29 cellular contexts compared by ENCODE assay signal in the genomic region with DNA sequence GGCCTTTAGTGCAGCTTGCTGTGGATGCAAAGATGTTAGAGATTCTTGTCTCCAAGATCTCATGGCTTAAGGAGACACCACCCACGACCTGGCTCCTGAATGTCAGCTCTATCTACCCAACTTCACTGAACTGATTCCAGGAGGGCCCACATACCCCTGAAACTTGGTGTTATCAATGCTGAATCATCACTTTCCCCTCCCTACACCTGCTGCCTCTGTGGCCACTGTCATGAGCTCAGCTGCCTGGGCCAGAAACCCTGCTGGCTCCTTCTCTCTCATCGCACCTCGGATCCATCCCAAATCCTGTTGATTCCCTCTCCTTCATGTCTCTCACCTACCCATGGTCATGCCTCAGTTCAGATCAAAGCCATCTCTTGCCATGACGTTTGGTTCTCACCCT. TPM values are rescaled to one million over a fixed set of nuclear protein-coding genes. Genes with fewer than 3 reads are reported as not detected.
DNase-seq lines count a peak whose midpoint lies in the region; ATAC-seq, FAIRE-seq and TF ChIP-seq lines count a peak whose summit lies in the region.
"Had no signal": no experiment of that assay in that cellular context is flagged by ENCODE, and none has a peak within 500 bp of the region (broad histone marks: within the 10 kb centered on the region; RNA-seq: fewer than 3 reads in every experiment).

No MANE protein-coding gene starts in this region.

- H4K5ac ChIP-seq in IMR-90 (ENCODE audit: low read depth, low read length) (no peak overlapping the region), mesendoderm (ENCODE audit: low read length) (no peak overlapping the region)

- intact Hi-C loops in IMR-90 (cut with micrococcal nuclease) (no loop called here), K562 (cut with micrococcal nuclease) (no loop called here), vagina (cut with DNase I) (no loop called here)

- CTCF ChIA-PET in A549 (lab: Yijun Ruan, JAX): interaction anchor here (1.1 kb wide), 1 partner anchor 25 kb away, joined by 3 read pairs; no protein-coding TSS in a partner anchor
- CTCF ChIA-PET in IMR-90 (lab: Yijun Ruan, JAX): no interaction called here
- CTCF ChIA-PET in K562 (lab: Yijun Ruan, JAX; ENCODE audit: low intra/inter-chr PET ratio): no interaction called here

- H3K23ac ChIP-seq in IMR-90 (ENCODE audit: low read depth, low read length) (no peak overlapping the region), mesendoderm (ENCODE audit: low read length) (no peak overlapping the region)

- FAIRE-seq in A549 (lab: Jason Lieb, UNC) (no peak), K562 (lab: Jason Lieb, UNC) (no peak)
- FAIRE-seq: A204.1, GM12878, GM12892, GM18507 had no signal

- H3K36me3 ChIP-seq in IMR-90 (ENCODE audit: control insufficient read depth, insufficient read depth, low read length): no peaks in the 10 kb centered on the region
- H3K36me3 ChIP-seq in K562 (ENCODE audit: control insufficient read depth, insufficient read depth, low read length): no peaks in the 10 kb centered on the region
- no peaks in the 10 kb centered on the region for H3K36me3 ChIP-seq in mesendoderm (ENCODE audit: control insufficient read depth, insufficient read depth, low read length)
- H3K36me3 ChIP-seq in smooth muscle cell (ENCODE audit: low read depth): no peaks in the 10 kb centered on the region
- H3K36me3 ChIP-seq in vagina: no peaks in the 10 kb centered on the region
- H3K36me3 ChIP-seq: BE2C, BLaER1 had no signal

- H2AK9ac ChIP-seq in IMR-90 (replicated peaks; ENCODE audit: low read depth, low read length, poor library complexity): no peak overlapping the region

- POLR2A ChIA-PET in A549 (lab: Yijun Ruan, JAX) (no interaction called here), IMR-90 (lab: Charles Lee; ENCODE audit: unreplicated experiment) (no interaction called here), K562 (lab: Yijun Ruan, JAX) (interaction anchor here (1.2 kb wide), 1 partner anchor 14 kb away, joined by 3 read pairs; no protein-coding TSS in a partner anchor)

- H3K56ac ChIP-seq in IMR-90 (ENCODE audit: extremely low read depth, insufficient read depth, low read length) (no peak overlapping the region), mesendoderm (ENCODE audit: low read length) (no peak overlapping the region)

- BruUV-seq in IMR-90 (replicated peaks; lab: Mats Ljungman, UMichigan) (no TSS peak), K562 (replicated peaks; lab: Mats Ljungman, UMichigan) (no TSS peak)

- H3F3A ChIP-seq in smooth muscle cell (ENCODE audit: low read depth): no peaks in the 10 kb centered on the region

- TF ChIP-seq POLR2A in A549 (IDR thresholded peaks at IDR 0.05; ENCODE audit: low read length): no peak
- TF ChIP-seq POLR2A in IMR-90 (IDR thresholded peaks at IDR 0.05; ENCODE audit: low read depth, low read length): no peak
- no peak for TF ChIP-seq POLR2A in K562 (conservative IDR thresholded peaks at IDR 0.05)
- TF ChIP-seq POLR2A in vagina (IDR thresholded peaks at IDR 0.05): no peak

- no peak for DNase-seq in A549 (ENCODE audit: low read depth in 1 of 2, low spot score in 1 of 2)
- no peak for DNase-seq in IMR-90
- no peak for DNase-seq in K562 (ENCODE audit: extremely low read depth in 1 of 4, low spot score in 3 of 4)
- peak; percentile 24 for DNase-seq in mesendoderm
- no peak for DNase-seq in smooth muscle cell (lab: John Stamatoyannopoulos, UW; ENCODE audit: unreplicated experiment)
- no peak for DNase-seq in vagina (ENCODE audit: extremely low spot score in 2 of 2)
- DNase-seq in amniotic stem cell (lab: John Stamatoyannopoulos, UW): no peak
- DNase-seq: 8988T; BE2C; C1 segment of cervical spinal cord; CD4-positive, alpha-beta memory T cell; CD4-positive, CD25-positive, alpha-beta regulatory T cell; CD8-positive, alpha-beta memory T cell; COR-L47; DMS 273 treated with DMSO at 0.1 percent for 48 hours; DMS153; DMS53; DMS79; DND-41; EL; GDM1 had no signal

- H2BK15ac ChIP-seq in IMR-90 (ENCODE audit: low read depth, low read length) (no peak overlapping the region), mesendoderm (replicated peaks; ENCODE audit: low read depth) (no peak overlapping the region)

- H4K20me1 ChIP-seq in IMR-90 (ENCODE audit: insufficient read depth, low read length) (no peaks in the 10 kb centered on the region), K562 (replicated peaks; ENCODE audit: control insufficient read depth, insufficient read depth, low read length) (peaks cover 3% of the 10 kb centered on the region; the same call in 1 of the 2 replicates), smooth muscle cell (ENCODE audit: low read depth) (no peaks in the 10 kb centered on the region)
- H4K20me1 ChIP-seq: BLaER1 had no signal

- no peak for TF ChIP-seq CTCF in A549 (IDR thresholded peaks at IDR 0.05)
- TF ChIP-seq CTCF in IMR-90 (conservative IDR thresholded peaks at IDR 0.05; ENCODE audit: low read depth, low read length): no peak
- TF ChIP-seq CTCF in K562 (IDR thresholded peaks at IDR 0.05 in 2 of 3, conservative IDR thresholded peaks at IDR 0.05 in 1 of 3; ENCODE audit: insufficient read depth in 2 of 3, low read depth in 1 of 3, low read length in 3 of 3): no peak
- no peak for TF ChIP-seq CTCF in smooth muscle cell (IDR thresholded peaks at IDR 0.05; ENCODE audit: borderline replicate concordance, insufficient read depth, poor library complexity, severe bottlenecking)
- TF ChIP-seq CTCF in vagina (IDR thresholded peaks at IDR 0.05): no peak

- H4K91ac ChIP-seq in IMR-90 (ENCODE audit: insufficient read depth, low read depth, low read length): no peak overlapping the region

- H3K4me2 ChIP-seq in A549 (no peak overlapping the region), IMR-90 (ENCODE audit: low read depth, low read length) (no peak overlapping the region), K562 (ENCODE audit: insufficient read depth, low read length) (no peak overlapping the region), mesendoderm (ENCODE audit: low read length) (no peak overlapping the region), smooth muscle cell (no peak overlapping the region)
- H3K4me2 ChIP-seq: BLaER1 had no signal

- no peak overlapping the region for H3K9ac ChIP-seq in IMR-90 (ENCODE audit: low read depth, low read length)
- no peak overlapping the region for H3K9ac ChIP-seq in K562 (ENCODE audit: insufficient read depth in 1 of 2, low read depth in 2 of 2, low read length in 2 of 2)
- no peak overlapping the region for H3K9ac ChIP-seq in mesendoderm (ENCODE audit: low read length)
- H3K9ac ChIP-seq in smooth muscle cell (ENCODE audit: low read depth): no peak overlapping the region
- H3K9ac ChIP-seq: BLaER1 had no signal

- H3K4me1 ChIP-seq in A549: no peaks in the 10 kb centered on the region
- no peaks in the 10 kb centered on the region for H3K4me1 ChIP-seq in IMR-90 (ENCODE audit: control insufficient read depth, insufficient read depth, low read length)
- no peaks in the 10 kb centered on the region for H3K4me1 ChIP-seq in K562 (replicated peaks in 1 of 2; ENCODE audit: control insufficient read depth in 2 of 2, insufficient read depth in 2 of 2, low read length in 2 of 2)
- H3K4me1 ChIP-seq in mesendoderm (ENCODE audit: control insufficient read depth, low read depth, low read length): no peaks in the 10 kb centered on the region
- H3K4me1 ChIP-seq in smooth muscle cell (ENCODE audit: low read depth): peaks cover 22% of the 10 kb centered on the region
- H3K4me1 ChIP-seq in vagina: no peaks in the 10 kb centered on the region
- H3K4me1 ChIP-seq: BE2C had no signal

- no peak overlapping the region for H2BK120ac ChIP-seq in IMR-90 (ENCODE audit: low read depth, low read length)
- no peak overlapping the region for H2BK120ac ChIP-seq in mesendoderm (ENCODE audit: low read depth, low read length)

- H3K27ac ChIP-seq in A549 (no peak overlapping the region), IMR-90 (ENCODE audit: insufficient read depth, low read length) (no peak overlapping the region), K562 (ENCODE audit: extremely low read depth, low read depth, low read length) (no peak overlapping the region), mesendoderm (ENCODE audit: low read depth, low read length) (no peak overlapping the region), smooth muscle cell (ENCODE audit: low read depth) (no peak overlapping the region), vagina (no peak overlapping the region)
- H3K27ac ChIP-seq: BLaER1 had no signal

- H3K9me3 ChIP-seq in A549 (no peaks in the 10 kb centered on the region), IMR-90 (ENCODE audit: control insufficient read depth, insufficient read depth, low read length) (no peaks in the 10 kb centered on the region), K562 (replicated peaks; ENCODE audit: control insufficient read depth, insufficient read depth, low read depth, low read length) (no peaks in the 10 kb centered on the region), smooth muscle cell (replicated peaks; ENCODE audit: low read depth) (no peaks in the 10 kb centered on the region), vagina (no peaks in the 10 kb centered on the region)
- H3K9me3 ChIP-seq: BE2C had no signal

- H3K79me1 ChIP-seq in IMR-90 (ENCODE audit: low read depth in 1 of 2, low read length in 2 of 2): no peaks in the 10 kb centered on the region
- H3K79me1 ChIP-seq in mesendoderm (ENCODE audit: low read length): no peaks in the 10 kb centered on the region

- H2AK5ac ChIP-seq in IMR-90 (ENCODE audit: low read depth, low read length): no peak overlapping the region
- no peak overlapping the region for H2AK5ac ChIP-seq in mesendoderm (ENCODE audit: low read length)

- H2AFZ ChIP-seq in IMR-90 (replicated peaks; ENCODE audit: low read length, poor library complexity) (no peak overlapping the region), K562 (ENCODE audit: low read depth, low read length) (no peak overlapping the region), smooth muscle cell (ENCODE audit: low read depth) (no peak overlapping the region)

- no peak for TF ChIP-seq RAD21 in A549 (conservative IDR thresholded peaks at IDR 0.05 in 1 of 2, IDR thresholded peaks at IDR 0.05 in 1 of 2)
- TF ChIP-seq RAD21 in IMR-90 (IDR thresholded peaks at IDR 0.05; ENCODE audit: low read length): no peak
- no peak for TF ChIP-seq RAD21 in K562 (CRISPR knock-in tag; conservative IDR thresholded peaks at IDR 0.05 in 1 of 2, IDR thresholded peaks at IDR 0.05 in 1 of 2)

- dilution Hi-C loops in IMR-90 (cut with HindIII; ENCODE audit: low sequenced_read_pairs, unreplicated experiment): no loop called here

- no peak overlapping the region for H2BK20ac ChIP-seq in IMR-90 (ENCODE audit: low read depth, low read length)

- in situ Hi-C loops in IMR-90 (cut with MboI; ENCODE audit: low sequenced_read_pairs) (no loop called here), K562 (cut with MboI) (no loop called here)

- H3K27me3 ChIP-seq in IMR-90 (ENCODE audit: control insufficient read depth, insufficient read depth, low read length) (no peaks in the 10 kb centered on the region; the same call in 1 of the 2 replicates), K562 (ENCODE audit: control insufficient read depth in 2 of 2, insufficient read depth in 2 of 2, low read length in 2 of 2) (peaks cover 2 to 25% of the 10 kb centered on the region in 2 experiments; a peak in 3 of 5 replicates), mesendoderm (ENCODE audit: insufficient read depth, low read length, poor library complexity) (peaks cover 5% of the 10 kb centered on the region), smooth muscle cell (ENCODE audit: low read depth) (peaks cover 79% of the 10 kb centered on the region), vagina (no peaks in the 10 kb centered on the region)
- H3K27me3 ChIP-seq: BLaER1 had no signal

- no peak for TF ChIP-seq EP300 in A549 (IDR thresholded peaks at IDR 0.05)
- TF ChIP-seq EP300 in K562 (IDR thresholded peaks at IDR 0.05; ENCODE audit: low read length): no peak

- H2BK5ac ChIP-seq in IMR-90 (ENCODE audit: low read depth, low read length, poor library complexity, severe bottlenecking) (no peak overlapping the region), mesendoderm (ENCODE audit: low read length) (no peak overlapping the region)

- H3K18ac ChIP-seq in IMR-90 (ENCODE audit: low read depth, low read length) (no peak overlapping the region), mesendoderm (ENCODE audit: low read length) (no peak overlapping the region)

- H4K8ac ChIP-seq in IMR-90 (ENCODE audit: low read depth in 2 of 2, low read length in 2 of 2) (no peak overlapping the region), mesendoderm (ENCODE audit: low read depth, low read length) (no peak overlapping the region)

- H3K9me1 ChIP-seq in IMR-90 (ENCODE audit: insufficient read depth, low read length): no peaks in the 10 kb centered on the region
- H3K9me1 ChIP-seq in K562 (ENCODE audit: control insufficient read depth, insufficient read depth, low read length): no peaks in the 10 kb centered on the region

- WGBS in A549 (ENCODE audit: missing lambda C conversion rate): under 1% methylated on average over 4 of the region's 4 CpGs
- 19% methylated on average over 4 of the region's 4 CpGs; no CpG with 5 or more reads in 1 of the 2 experiments for WGBS in IMR-90 (ENCODE audit: extremely low coverage in 2 of 2, insufficient read length in 1 of 2), 2 experiments
- WGBS in K562 (ENCODE audit: insufficient coverage, low coverage, missing lambda C conversion rate): 0% methylated on average over 4 of the region's 4 CpGs
- no CpG with 5 or more reads among the region's 4 CpGs for WGBS in mesendoderm (ENCODE audit: extremely low coverage, insufficient coverage, low lambda C conversion rate)
- 66% methylated on average over 4 of the region's 4 CpGs for WGBS in smooth muscle cell (ENCODE audit: low lambda C conversion rate)

- H3K4ac ChIP-seq in IMR-90 (ENCODE audit: low read depth, low read length): no peak overlapping the region
- H3K4ac ChIP-seq in mesendoderm (ENCODE audit: low read depth, low read length): no peak overlapping the region

- H3K4me3 ChIP-seq in A549 (no peak overlapping the region), IMR-90 (ENCODE audit: insufficient read depth, low read depth, low read length) (no peak overlapping the region), K562 (no peak overlapping the region), mesendoderm (ENCODE audit: low read length) (no peak overlapping the region), smooth muscle cell (no peak overlapping the region), vagina (no peak overlapping the region)
- H3K4me3 ChIP-seq: BLaER1, GM12878 had no signal

- H3K79me2 ChIP-seq in K562 (ENCODE audit: control insufficient read depth, insufficient read depth, low read length) (no peaks in the 10 kb centered on the region), mesendoderm (ENCODE audit: control insufficient read depth, insufficient read depth, low read length) (no peaks in the 10 kb centered on the region), smooth muscle cell (ENCODE audit: low read depth) (no peaks in the 10 kb centered on the region)

- ATAC-seq in A549 (no peak), IMR-90 (ENCODE audit: low read depth) (no peak), K562 (no peak)
- ATAC-seq: GM12878 had no signal

- no peak overlapping the region for H3K14ac ChIP-seq in IMR-90 (replicated peaks; ENCODE audit: low read depth, low read length)

RNA-seq across cellular contexts. Expression of gene LHX5, which starts 15.1 kb away (rescaled TPM):
- polyA plus RNA-seq in A549 (2011; rRNA removed) (not detected in 2 replicates), A549 (2017; fragmentation: RNase III; extraction: RNeasy Plus Mini Kit Qiagen cat#74134 plus additional on column Dnase treatment) (not detected in 3 replicates), IMR-90 (2012; rRNA removed) (not detected in 2 replicates), K562 (2011; rRNA removed) (0.09 and 0.17 TPM in 2 replicates), K562 (2014; fragmentation: Illumina TruSeq; extraction: Trizol) (not detected in 2 replicates), K562 (2014; fragmentation: Nextera tagmentation; extraction: Ambion mirVana) (not detected), K562 (2014; rRNA removed) (0.08 TPM in 1 of 2 replicates, not detected in the other), smooth muscle cell (not detected in 2 replicates)
- not detected in 2 replicates for polyA plus RNA-seq in A549 (2012; cell fraction: cytosol; rRNA removed)
- 0.01 TPM in 1 of 2 replicates, not detected in the other for polyA plus RNA-seq in A549 (2012; cell fraction: nucleus; rRNA removed)
- polyA minus RNA-seq in A549 (2011; rRNA and poly(A)+ RNA removed): not detected in 2 replicates
- total RNA-seq in IMR-90 (2012; rRNA removed) (not detected in 2 replicates), K562 (2014; rRNA removed) (0.05 TPM in 1 of 2 replicates, not detected in the other), K562 (2014; rRNA removed; fragmentation: Illumina TruSeq; extraction: Trizol) (not detected in 2 replicates), K562 (2015; rRNA removed; fragmentation: Illumina TruSeq; extraction: Trizol) (not detected in 2 replicates), K562 (2021) (0.04 and 0.16 TPM in 2 replicates), smooth muscle cell (not detected in 2 replicates), vagina (not detected)
- not detected in 2 replicates for polyA plus RNA-seq in IMR-90 (2012; cell fraction: cytosol; rRNA removed)
- not detected in 2 replicates for polyA plus RNA-seq in IMR-90 (2012; cell fraction: nucleus; rRNA removed; ENCODE audit: low replicate concordance)
- 0.25 TPM in 1 of 2 replicates, not detected in the other for total RNA-seq in K562 (2011; cell fraction: chromatin; rRNA removed; ENCODE audit: low replicate concordance)
- total RNA-seq in K562 (2011; cell fraction: nucleolus; rRNA removed): 0.13 and 0.17 TPM in 2 replicates
- total RNA-seq in K562 (2011; cell fraction: nucleoplasm; rRNA removed): not detected in 2 replicates
- 0.24 and 0.64 TPM in 2 replicates for polyA plus RNA-seq in K562 (2011; cell fraction: cytosol; rRNA removed)
- 0.25 and 0.34 TPM in 2 replicates for polyA plus RNA-seq in K562 (2011; cell fraction: nucleus; rRNA removed)
- 0.03 and 0.08 TPM in 2 replicates for polyA plus RNA-seq in K562 (2012)
- not detected in 2 replicates for polyA minus RNA-seq in K562 (2011; rRNA and poly(A)+ RNA removed)
- polyA minus RNA-seq in K562 (2011; cell fraction: cytosol; rRNA and poly(A)+ RNA removed): not detected in 2 replicates
- 0.13 TPM in 1 of 2 replicates, not detected in the other for polyA minus RNA-seq in K562 (2011; cell fraction: nucleus; rRNA and poly(A)+ RNA removed)
- polyA plus RNA-seq in mesendoderm (2013, experiment 1 of 2): not detected
- polyA plus RNA-seq in mesendoderm (2013, experiment 2 of 2): 0.03 TPM
- total RNA-seq: CD4-positive, alpha-beta memory T cell; CD4-positive, CD25-positive, alpha-beta regulatory T cell; CD8-positive, alpha-beta memory T cell; G401; GM12878 had no signal
- polyA plus RNA-seq: AG04450; CD14-positive monocyte; CD4-positive, alpha-beta memory T cell; CD4-positive, CD25-positive, alpha-beta regulatory T cell; CD8-positive, alpha-beta memory T cell had no signal

Comparison
In these comparisons a context has a peak if more than half of its experiments do, and no peak if none do; other contexts are left out.
1. Of the 35 proteins assayed by ChIP-seq in both K562 and A549: peak only in K562: none; only in A549: none; in both: MAFK; in neither: 34.